ENCODE assay signal across 25 cellular contexts in the genomic region with DNA sequence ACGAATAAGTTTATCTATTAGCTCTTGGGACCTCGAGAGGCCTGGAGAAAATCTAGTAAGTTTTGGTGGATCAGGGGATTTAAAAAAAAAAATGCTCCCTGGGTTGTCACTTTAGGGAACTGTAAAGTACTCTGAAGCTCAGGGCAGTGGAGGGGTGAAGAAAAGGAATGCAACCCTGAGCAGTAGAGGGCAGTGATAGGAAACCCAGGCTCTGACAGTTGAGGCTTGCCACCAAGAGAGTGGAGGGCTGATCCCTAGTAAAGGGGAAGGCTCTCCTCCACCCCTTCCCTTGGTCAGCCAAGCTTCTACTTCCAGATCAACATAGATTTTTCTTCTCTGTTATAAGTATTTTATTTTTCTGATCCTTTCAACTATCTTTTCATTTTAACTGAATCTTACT.
DNase-seq lines count a peak whose midpoint lies in the region; ATAC-seq and TF ChIP-seq lines count a peak whose summit lies in the region.
"Had no signal": no experiment of that assay in that cellular context is flagged by ENCODE, and none has a peak within 500 bp of the region (broad histone marks: within the 10 kb centered on the region; RNA-seq: fewer than 3 reads in every experiment).

No MANE protein-coding gene starts in this region.

- no peak overlapping the region for H3K4me3 ChIP-seq in BE2C (ENCODE audit: low read depth, low read length)
- no peak overlapping the region for H3K4me3 ChIP-seq in H7 (ENCODE audit: insufficient read depth, low read depth, low read length)
- no peak overlapping the region for H3K4me3 ChIP-seq in epithelial cell of proximal tubule (ENCODE audit: low read depth, low read length)
- H3K4me3 ChIP-seq: PC-9, psoas muscle, SJCRH30, tibial artery had no signal

- ATAC-seq in HG02759 (IDR thresholded peaks at IDR 0.05; ENCODE audit: unreplicated experiment), result no peak
- no peak for ATAC-seq in HG03457 (IDR thresholded peaks at IDR 0.05; ENCODE audit: unreplicated experiment)
- ATAC-seq: activated CD4-positive, alpha-beta T cell treated with anti-CD3 and anti-CD28 coated beads for 36 hours; left ventricle myocardium superior; psoas muscle had no signal

- CTCF ChIA-PET in activated naive CD4-positive, alpha-beta T cell treated with anti-CD3 and anti-CD28 coated beads, Interleukin-2, amount 10 ng/mL, durations not matched to agents 7 days and 5 days (lab: Charles Lee), result no interaction called here

- H3K36me3 Mint-ChIP-seq in activated naive CD4-positive, alpha-beta T cell treated with anti-CD3 and anti-CD28 coated beads, Interleukin-2, amount 10 ng/mL, durations not matched to agents 7 days and 5 days, result no peaks in the 10 kb centered on the region
- H3K36me3 Mint-ChIP-seq: activated naive CD8-positive, alpha-beta T cell treated with anti-CD3 and anti-CD28 coated beads for 36 hours; CD4-positive, CD25-positive, alpha-beta regulatory T cell had no signal

- H3K36me3 ChIP-seq in BE2C (no peaks in the 10 kb centered on the region), H7 (replicated peaks; ENCODE audit: control insufficient read depth, insufficient read depth, low read length) (no peaks in the 10 kb centered on the region)
- H3K36me3 ChIP-seq: SJCRH30, tibial artery had no signal

- H3K27me3 Mint-ChIP-seq in activated naive CD4-positive, alpha-beta T cell treated with anti-CD3 and anti-CD28 coated beads, Interleukin-2, amount 10 ng/mL, durations not matched to agents 7 days and 5 days, result peaks cover 54% of the 10 kb centered on the region

- H3K4me1 Mint-ChIP-seq in activated naive CD4-positive, alpha-beta T cell treated with anti-CD3 and anti-CD28 coated beads, Interleukin-2, amount 10 ng/mL, durations not matched to agents 7 days and 5 days, result peaks cover 20% of the 10 kb centered on the region

- TF ChIP-seq CTCF in BE2C (IDR thresholded peaks at IDR 0.05; ENCODE audit: low read depth, low read length) (peak; percentile 47), epithelial cell of proximal tubule (conservative IDR thresholded peaks at IDR 0.05; ENCODE audit: low read depth, low read length) (peak; percentile 17)

- H3K27ac Mint-ChIP-seq in activated naive CD4-positive, alpha-beta T cell treated with anti-CD3 and anti-CD28 coated beads, Interleukin-2, amount 10 ng/mL, durations not matched to agents 7 days and 5 days, result no peak overlapping the region
- H3K27ac Mint-ChIP-seq: activated CD4-positive, alpha-beta T cell treated with anti-CD3 and anti-CD28 coated beads for 36 hours; activated naive CD8-positive, alpha-beta T cell treated with anti-CD3 and anti-CD28 coated beads for 36 hours; CD4-positive, CD25-positive, alpha-beta regulatory T cell; stimulated activated naive CD8-positive, alpha-beta T cell treated with anti-CD3 and anti-CD28 coated beads, Interleukin-15, Interleukin-2, amounts not matched to agents 100 ng/mL and 50 ng/mL, for 24 hours had no signal

- in situ Hi-C loops in SK-MEL-5 (cut with HindIII; ENCODE audit: low pct_unique_long_range_greater_than_20kb, low sequenced_read_pairs), result no loop called here

- no peaks in the 10 kb centered on the region for H3K27me3 ChIP-seq in BE2C
- peaks cover 51% of the 10 kb centered on the region for H3K27me3 ChIP-seq in H7 (ENCODE audit: control insufficient read depth, insufficient read depth, low read length)
- H3K27me3 ChIP-seq: SJCRH30 had no signal

- H3K4me3 Mint-ChIP-seq in activated naive CD4-positive, alpha-beta T cell treated with anti-CD3 and anti-CD28 coated beads, Interleukin-2, amount 10 ng/mL, durations not matched to agents 7 days and 5 days, result no peak overlapping the region
- H3K4me3 Mint-ChIP-seq: activated CD4-positive, alpha-beta T cell treated with anti-CD3 and anti-CD28 coated beads for 36 hours; activated naive CD8-positive, alpha-beta T cell treated with anti-CD3 and anti-CD28 coated beads for 36 hours; CD4-positive, CD25-positive, alpha-beta regulatory T cell; neural crest cell; stimulated activated naive CD8-positive, alpha-beta T cell treated with anti-CD3 and anti-CD28 coated beads, Interleukin-15, Interleukin-2, amounts not matched to agents 100 ng/mL and 50 ng/mL, for 24 hours had no signal

- peaks cover 37% of the 10 kb centered on the region for H3K4me1 ChIP-seq in BE2C

- no peaks in the 10 kb centered on the region; the same call in 1 of the 2 replicates for H3K9me3 ChIP-seq in BE2C
- H3K9me3 ChIP-seq: psoas muscle, SJCRH30, tibial artery had no signal

- DNase-seq in BE2C (no peak), H7 (peak; percentile 53), SK-MEL-5 (ENCODE audit: low read depth, low spot score) (peak; percentile 12), epithelial cell of proximal tubule (ENCODE audit: low read depth) (no peak), 8988T (no peak)
- DNase-seq in activated naive CD4-positive, alpha-beta T cell treated with anti-CD3 and anti-CD28 coated beads, Interleukin-2, amount 10 ng/mL, durations not matched to agents 7 days and 5 days, result no peak
- DNase-seq: activated CD4-positive, alpha-beta T cell treated with anti-CD3 and anti-CD28 coated beads for 36 hours; activated naive CD8-positive, alpha-beta T cell treated with anti-CD3 and anti-CD28 coated beads for 36 hours; CD4-positive, CD25-positive, alpha-beta regulatory T cell; GF-D8; glutamatergic neuron; left ventricle myocardium superior; NCI-H1417; NCI-H69; PC-9; psoas muscle; SJCRH30; small intestine; stimulated activated CD4-positive, alpha-beta T cell treated with anti-CD3 and anti-CD28 coated beads, Interleukin-4, amount 100 ng/mL, for 1 hour; T-helper 9 cell; tibial artery had no signal

- H3K9me3 Mint-ChIP-seq in activated naive CD4-positive, alpha-beta T cell treated with anti-CD3 and anti-CD28 coated beads, Interleukin-2, amount 10 ng/mL, durations not matched to agents 7 days and 5 days, result no peaks in the 10 kb centered on the region
- H3K9me3 Mint-ChIP-seq: activated naive CD8-positive, alpha-beta T cell treated with anti-CD3 and anti-CD28 coated beads for 36 hours; neural crest cell; stimulated activated naive CD8-positive, alpha-beta T cell treated with anti-CD3 and anti-CD28 coated beads, Interleukin-15, Interleukin-2, amounts not matched to agents 100 ng/mL and 50 ng/mL, for 24 hours had no signal

Comparison
In these comparisons a context has a peak if more than half of its experiments do, and no peak if none do; other contexts are left out.
1. DNase-seq: peak in H7 (single experiment) and SK-MEL-5 (single experiment); none in BE2C (single experiment), epithelial cell of proximal tubule (single experiment), activated naive CD4-positive, alpha-beta T cell treated with anti-CD3 and anti-CD28 coated beads, Interleukin-2, amount 10 ng/mL, durations not matched to agents 7 days and 5 days (single experiment) and 8988T (single experiment).